In the genomic region with DNA sequence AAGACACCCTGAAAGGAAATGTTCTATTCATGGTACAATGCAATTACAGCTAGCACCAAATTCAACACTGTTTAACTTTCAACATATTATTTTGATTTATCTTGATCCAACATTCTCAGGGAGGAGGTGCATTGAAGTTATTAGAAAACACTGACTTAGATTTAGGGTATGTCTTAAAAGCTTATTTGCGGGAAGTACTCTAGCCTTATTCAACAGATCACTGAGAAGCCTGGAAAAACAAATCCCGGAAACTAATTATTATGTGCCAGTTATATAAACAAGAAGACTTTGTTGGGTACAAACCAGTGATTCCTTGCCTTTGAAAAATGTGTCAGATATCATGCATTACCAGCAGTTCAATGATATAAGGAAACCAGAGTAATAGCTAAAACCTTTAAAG, we compare ENCODE assay signal across 12 cellular contexts.
DNase-seq lines count a peak whose midpoint lies in the region; ATAC-seq and TF ChIP-seq lines count a peak whose summit lies in the region.
"Had no signal": no experiment of that assay in that cellular context is flagged by ENCODE, and none has a peak within 500 bp of the region (broad histone marks: within the 10 kb centered on the region; RNA-seq: fewer than 3 reads in every experiment).

No MANE protein-coding gene starts in this region.

- no peak overlapping the region for H3K4me3 Mint-ChIP-seq in activated CD8-positive, alpha-beta memory T cell treated with anti-CD3 and anti-CD28 coated beads, Interleukin-2, amount 10 ng/mL, durations not matched to agents 7 days and 5 days
- H3K4me3 Mint-ChIP-seq in glutamatergic neuron (ENCODE audit: unreplicated experiment): no peak overlapping the region
- H3K4me3 Mint-ChIP-seq: B cell; CD8-positive, alpha-beta T cell; H9 had no signal

- ATAC-seq in activated CD8-positive, alpha-beta memory T cell treated with anti-CD3 and anti-CD28 coated beads, Interleukin-2, amount 10 ng/mL, durations not matched to agents 7 days and 5 days: no peak
- ATAC-seq: CD8-positive, alpha-beta T cell had no signal

- intact Hi-C loops in colonic mucosa (cut with DNase I): no loop called here

- peak overlapping the region; percentile 10 for H3K4me3 ChIP-seq in endocrine pancreas (ENCODE audit: control insufficient read depth, insufficient read depth, low read length)
- no peak overlapping the region for H3K4me3 ChIP-seq in colonic mucosa
- H3K4me3 ChIP-seq: BLaER1 treated with 17β-estradiol and CSF1 and Interleukin-3, amounts not matched to agents 10 nM and 100 nM had no signal

- CTCF ChIA-PET in activated CD8-positive, alpha-beta memory T cell treated with anti-CD3 and anti-CD28 coated beads, Interleukin-2, amount 10 ng/mL, durations not matched to agents 7 days and 5 days (lab: Charles Lee): no interaction called here

- H3K9ac ChIP-seq in endocrine pancreas (ENCODE audit: control insufficient read depth, insufficient read depth, low read length): no peak overlapping the region
- H3K9ac ChIP-seq in colonic mucosa (ENCODE audit: low read depth in 2 of 2, low read length in 2 of 2): no peak overlapping the region
- H3K9ac ChIP-seq: BLaER1 treated with 17β-estradiol and CSF1 and Interleukin-3, amounts not matched to agents 10 nM and 100 nM had no signal

- H3K27me3 Mint-ChIP-seq in activated CD8-positive, alpha-beta memory T cell treated with anti-CD3 and anti-CD28 coated beads, Interleukin-2, amount 10 ng/mL, durations not matched to agents 7 days and 5 days: no peaks in the 10 kb centered on the region
- no peaks in the 10 kb centered on the region for H3K27me3 Mint-ChIP-seq in glutamatergic neuron (ENCODE audit: unreplicated experiment)
- H3K27me3 Mint-ChIP-seq: B cell had no signal

- H3K4me1 Mint-ChIP-seq in activated CD8-positive, alpha-beta memory T cell treated with anti-CD3 and anti-CD28 coated beads, Interleukin-2, amount 10 ng/mL, durations not matched to agents 7 days and 5 days: no peaks in the 10 kb centered on the region
- no peaks in the 10 kb centered on the region for H3K4me1 Mint-ChIP-seq in glutamatergic neuron (ENCODE audit: low read depth, unreplicated experiment)
- H3K4me1 Mint-ChIP-seq: B cell had no signal

- H3K4me1 ChIP-seq in endocrine pancreas (ENCODE audit: control insufficient read depth, insufficient read depth, low read length): peaks cover 8% of the 10 kb centered on the region
- H3K4me1 ChIP-seq in colonic mucosa: no peaks in the 10 kb centered on the region
- H3K4me1 ChIP-seq: BLaER1 treated with 17β-estradiol and CSF1 and Interleukin-3, amounts not matched to agents 10 nM and 100 nM had no signal

- DNase-seq in NCI-H748 (lab: John Stamatoyannopoulos, UW; ENCODE audit: unreplicated experiment) (peak; percentile 10), NCI-H748 treated with DMSO at 0.1 percent for 48 hours (lab: John Stamatoyannopoulos, UW) (no peak), kidney glomerular epithelial cell (lab: John Stamatoyannopoulos, UW) (peak; percentile 15), colonic mucosa (no peak), glutamatergic neuron (no peak)
- no peak for DNase-seq in activated CD8-positive, alpha-beta memory T cell treated with anti-CD3 and anti-CD28 coated beads, Interleukin-2, amount 10 ng/mL, durations not matched to agents 7 days and 5 days
- DNase-seq: CD8-positive, alpha-beta T cell; COR-L47; H9 had no signal

- no peak overlapping the region for H3K27ac ChIP-seq in colonic mucosa
- H3K27ac ChIP-seq: BLaER1 treated with 17β-estradiol and CSF1 and Interleukin-3, amounts not matched to agents 10 nM and 100 nM had no signal

- no peak overlapping the region for H3K27ac Mint-ChIP-seq in activated CD8-positive, alpha-beta memory T cell treated with anti-CD3 and anti-CD28 coated beads, Interleukin-2, amount 10 ng/mL, durations not matched to agents 7 days and 5 days
- H3K27ac Mint-ChIP-seq in glutamatergic neuron (ENCODE audit: unreplicated experiment): no peak overlapping the region
- H3K27ac Mint-ChIP-seq: B cell; CD8-positive, alpha-beta T cell; H9 had no signal

- H3K36me3 ChIP-seq in endocrine pancreas (ENCODE audit: control insufficient read depth, insufficient read depth, low read length) (no peaks in the 10 kb centered on the region), colonic mucosa (no peaks in the 10 kb centered on the region)
- H3K36me3 ChIP-seq: BLaER1 treated with 17β-estradiol and CSF1 and Interleukin-3, amounts not matched to agents 10 nM and 100 nM had no signal

- H3K9me3 Mint-ChIP-seq in activated CD8-positive, alpha-beta memory T cell treated with anti-CD3 and anti-CD28 coated beads, Interleukin-2, amount 10 ng/mL, durations not matched to agents 7 days and 5 days (ENCODE audit: low read depth): no peaks in the 10 kb centered on the region
- peaks cover 1% of the 10 kb centered on the region for H3K9me3 Mint-ChIP-seq in glutamatergic neuron (ENCODE audit: unreplicated experiment)
- H3K9me3 Mint-ChIP-seq: CD8-positive, alpha-beta T cell had no signal

- TF ChIP-seq CTCF in colonic mucosa (IDR thresholded peaks at IDR 0.05): no peak
- TF ChIP-seq CTCF in glutamatergic neuron (IDR thresholded peaks at IDR 0.05; ENCODE audit: partially characterized antibody, unreplicated experiment): no peak

- no peaks in the 10 kb centered on the region for H3K36me3 Mint-ChIP-seq in activated CD8-positive, alpha-beta memory T cell treated with anti-CD3 and anti-CD28 coated beads, Interleukin-2, amount 10 ng/mL, durations not matched to agents 7 days and 5 days
- no peaks in the 10 kb centered on the region for H3K36me3 Mint-ChIP-seq in glutamatergic neuron (ENCODE audit: unreplicated experiment)
- H3K36me3 Mint-ChIP-seq: CD8-positive, alpha-beta T cell had no signal

- H3K27me3 ChIP-seq in endocrine pancreas (ENCODE audit: control insufficient read depth, insufficient read depth, low read length) (no peaks in the 10 kb centered on the region), colonic mucosa (no peaks in the 10 kb centered on the region)
- H3K27me3 ChIP-seq: BLaER1 treated with 17β-estradiol and CSF1 and Interleukin-3, amounts not matched to agents 10 nM and 100 nM had no signal

- H3K9me3 ChIP-seq in endocrine pancreas (ENCODE audit: control insufficient read depth, low read length) (no peaks in the 10 kb centered on the region), colonic mucosa (no peaks in the 10 kb centered on the region)
- H3K9me3 ChIP-seq: BLaER1 treated with 17β-estradiol and CSF1 and Interleukin-3, amounts not matched to agents 10 nM and 100 nM had no signal

Comparison
In these comparisons a context has a peak if more than half of its experiments do, and no peak if none do; other contexts are left out.
1. DNase-seq: peak in NCI-H748 (single experiment) and kidney glomerular epithelial cell (single experiment); none in NCI-H748 treated with DMSO at 0.1 percent for 48 hours (single experiment), colonic mucosa (single experiment), activated CD8-positive, alpha-beta memory T cell treated with anti-CD3 and anti-CD28 coated beads, Interleukin-2, amount 10 ng/mL, durations not matched to agents 7 days and 5 days (single experiment) and glutamatergic neuron (single experiment).